Comparison of ENCODE assay signal across 11 cellular contexts in genomic region chr7:30796105-30796869, GRCh38. TPM values are rescaled to one million over a fixed set of nuclear protein-coding genes. Genes with fewer than 3 reads are reported as not detected.
DNase-seq lines count a peak whose midpoint lies in the region; ATAC-seq and TF ChIP-seq lines count a peak whose summit lies in the region.
"Had no signal": no experiment of that assay in that cellular context is flagged by ENCODE, and none has a peak within 500 bp of the region (broad histone marks: within the 10 kb centered on the region; RNA-seq: fewer than 3 reads in every experiment).

No MANE protein-coding gene starts in this region.

- no peak overlapping the region for H2AFZ ChIP-seq in PC-3 (ENCODE audit: low read length)

- H3K9ac ChIP-seq in PC-3 (ENCODE audit: low read length) (no peak overlapping the region), subcutaneous abdominal adipose tissue (ENCODE audit: low read length in 5 of 5) (no peak overlapping the region)

- H3K4me2 ChIP-seq in PC-3 (ENCODE audit: low read length): peak overlapping the region; percentile 28; the same call in 1 of the 2 replicates

- H3K27me3 Mint-ChIP-seq in activated CD8-positive, alpha-beta memory T cell treated with anti-CD3 and anti-CD28 coated beads, Interleukin-2, amount 10 ng/mL, durations not matched to agents 7 days and 5 days: no peaks in the 10 kb centered on the region

- H3K36me3 ChIP-seq in PC-3 (ENCODE audit: low read depth, low read length): no peaks in the 10 kb centered on the region
- H3K36me3 ChIP-seq in subcutaneous abdominal adipose tissue (ENCODE audit: control insufficient read depth in 5 of 5, insufficient read depth in 5 of 5, low read length in 5 of 5): peaks cover 0 to 8% (median 4%) of the 10 kb centered on the region in 5 donors
- H3K36me3 ChIP-seq: brain microvascular endothelial cell had no signal

- BruUV-seq in PC-3 (replicated peaks; lab: Mats Ljungman, UMichigan): no TSS peak

- H3K27ac Mint-ChIP-seq in activated CD8-positive, alpha-beta memory T cell treated with anti-CD3 and anti-CD28 coated beads, Interleukin-2, amount 10 ng/mL, durations not matched to agents 7 days and 5 days: peak overlapping the region; percentile 76

- DNase-seq in activated CD8-positive, alpha-beta memory T cell treated with anti-CD3 and anti-CD28 coated beads, Interleukin-2, amount 10 ng/mL, durations not matched to agents 7 days and 5 days: peak; percentile 40
- no peak for DNase-seq in activated CD8-positive, alpha-beta memory T cell treated with anti-CD3 and anti-CD28 coated beads, Interleukin-2, amount 50 U/mL, for 48 hours
- DNase-seq in PC-3 (peak; percentile 66), fibroblast of villous mesenchyme (ENCODE audit: low read depth) (peak; percentile 84), NCI-H2081 (lab: John Stamatoyannopoulos, UW) (no peak), NCI-H748 treated with DMSO at 0.1 percent for 48 hours (lab: John Stamatoyannopoulos, UW) (no peak)
- no peak for DNase-seq in activated CD4-positive, alpha-beta T cell treated with anti-CD3 and anti-CD28 coated beads, Interleukin-2, amount 50 U/mL, for 1 hour
- DNase-seq: brain microvascular endothelial cell; NCI-H187; stimulated activated CD4-positive, alpha-beta T cell treated with anti-CD3 and anti-CD28 coated beads, Interleukin-4, amount 100 ng/mL, for 24 hours had no signal

- intact Hi-C loops in PC-3 (cut with micrococcal nuclease): no loop called here

- CTCF ChIA-PET in activated CD8-positive, alpha-beta memory T cell treated with anti-CD3 and anti-CD28 coated beads, Interleukin-2, amount 10 ng/mL, durations not matched to agents 7 days and 5 days (lab: Charles Lee): interaction anchor here (0.7 to 2.0 kb wide), 9 partner anchors 14 to 647 kb away, joined by 3 to 7 read pairs (median 4); no protein-coding TSS in a partner anchor
- CTCF ChIA-PET in PC-3 (lab: Charles Lee): interaction anchor here (0.6 to 0.7 kb wide), 3 partner anchors 56 to 182 kb away, joined by 3 to 6 read pairs (median 4); no protein-coding TSS in a partner anchor

- POLR2A ChIA-PET in PC-3 (lab: Charles Lee; ENCODE audit: unreplicated experiment): interaction anchor here (0.6 to 0.7 kb wide), 2 partner anchors 58 to 1413 kb away, joined by 5 to 6 read pairs; no protein-coding TSS in a partner anchor

- no peaks in the 10 kb centered on the region for H4K20me1 ChIP-seq in PC-3 (ENCODE audit: low read length)

- H3K36me3 Mint-ChIP-seq in activated CD8-positive, alpha-beta memory T cell treated with anti-CD3 and anti-CD28 coated beads, Interleukin-2, amount 10 ng/mL, durations not matched to agents 7 days and 5 days: peaks cover 1% of the 10 kb centered on the region

- H3K9me3 Mint-ChIP-seq in activated CD8-positive, alpha-beta memory T cell treated with anti-CD3 and anti-CD28 coated beads, Interleukin-2, amount 10 ng/mL, durations not matched to agents 7 days and 5 days (ENCODE audit: low read depth): no peaks in the 10 kb centered on the region

- H3K4me3 Mint-ChIP-seq in activated CD8-positive, alpha-beta memory T cell treated with anti-CD3 and anti-CD28 coated beads, Interleukin-2, amount 10 ng/mL, durations not matched to agents 7 days and 5 days: no peak overlapping the region

- no peaks in the 10 kb centered on the region for H3K9me2 ChIP-seq in PC-3 (replicated peaks; ENCODE audit: low read length)

- H3K4me1 ChIP-seq in PC-3 (ENCODE audit: insufficient read depth, low read length) (peaks cover 52% of the 10 kb centered on the region), subcutaneous abdominal adipose tissue (ENCODE audit: control insufficient read depth in 5 of 5, insufficient read depth in 5 of 5, low read length in 5 of 5) (peaks cover 12 to 54% (median 25%) of the 10 kb centered on the region in 5 donors)

- no peaks in the 10 kb centered on the region for H3K9me3 ChIP-seq in PC-3 (ENCODE audit: low read length)
- H3K9me3 ChIP-seq in subcutaneous abdominal adipose tissue (ENCODE audit: control insufficient read depth in 5 of 5, low read length in 5 of 5): no peaks in the 10 kb centered on the region

- H3K79me2 ChIP-seq in PC-3 (ENCODE audit: low read length): no peaks in the 10 kb centered on the region

- H3K27ac ChIP-seq in PC-3 (ENCODE audit: low read length) (peak overlapping the region; percentile 6; the same call in 1 of the 2 replicates), subcutaneous abdominal adipose tissue (ENCODE audit: low read depth, low read length) (peak overlapping the region; percentile 24)
- H3K27ac ChIP-seq: brain microvascular endothelial cell had no signal

- no peak overlapping the region for H3K4me3 ChIP-seq in PC-3 (ENCODE audit: low read length)
- no peak overlapping the region for H3K4me3 ChIP-seq in fibroblast of villous mesenchyme (ENCODE audit: low read depth, low read length)
- no peak overlapping the region for H3K4me3 ChIP-seq in subcutaneous abdominal adipose tissue (ENCODE audit: low read depth in 1 of 5, low read length in 5 of 5)

- no peaks in the 10 kb centered on the region for H3K27me3 ChIP-seq in PC-3 (ENCODE audit: low read length)
- H3K27me3 ChIP-seq in subcutaneous abdominal adipose tissue (ENCODE audit: control insufficient read depth in 5 of 5, insufficient read depth in 4 of 5, low read length in 5 of 5): no peaks in the 10 kb centered on the region
- H3K27me3 ChIP-seq: brain microvascular endothelial cell had no signal

- peaks cover 25% of the 10 kb centered on the region for H3K4me1 Mint-ChIP-seq in activated CD8-positive, alpha-beta memory T cell treated with anti-CD3 and anti-CD28 coated beads, Interleukin-2, amount 10 ng/mL, durations not matched to agents 7 days and 5 days

- no peaks in the 10 kb centered on the region for H3F3A ChIP-seq in PC-3 (ENCODE audit: low read length, unreplicated experiment)

- no peak for TF ChIP-seq CTCF in PC-3 (conservative IDR thresholded peaks at IDR 0.05; ENCODE audit: low read depth, low read length)
- TF ChIP-seq CTCF in fibroblast of villous mesenchyme (IDR thresholded peaks at IDR 0.05; ENCODE audit: insufficient read depth, low read depth, low read length): no peak

- ATAC-seq in activated CD8-positive, alpha-beta memory T cell treated with anti-CD3 and anti-CD28 coated beads, Interleukin-2, amount 10 ng/mL, durations not matched to agents 7 days and 5 days: no peak
- ATAC-seq in PC-3: peak; percentile 35

RNA-seq across cellular contexts. Expression of gene MINDY4, which starts 25.1 kb away (rescaled TPM):
- 1 to 10 TPM; 1.1 to 1.3 TPM for total RNA-seq in activated CD8-positive, alpha-beta memory T cell treated with anti-CD3 and anti-CD28 coated beads, Interleukin-2, amount 10 ng/mL, durations not matched to agents 7 days and 5 days
- total RNA-seq in PC-3 (2014; rRNA removed) (3.0 TPM in 2 replicates), fibroblast of villous mesenchyme (11.0 and 17.3 TPM in 2 replicates)

RNA-seq across cellular contexts. Expression of gene INMT, which starts 44.4 kb away (rescaled TPM):
- under 1 TPM in 1 of 2 experiments, not detected in 1; 0.12 TPM for total RNA-seq in activated CD8-positive, alpha-beta memory T cell treated with anti-CD3 and anti-CD28 coated beads, Interleukin-2, amount 10 ng/mL, durations not matched to agents 7 days and 5 days
- not detected in 2 replicates for total RNA-seq in PC-3 (2014; rRNA removed)
- total RNA-seq in fibroblast of villous mesenchyme: 15.8 and 48.4 TPM in 2 replicates

Comparison
In these comparisons a context has a peak if more than half of its experiments do, and no peak if none do; other contexts are left out.
1. DNase-seq: peak in activated CD8-positive, alpha-beta memory T cell treated with anti-CD3 and anti-CD28 coated beads, Interleukin-2, amount 10 ng/mL, durations not matched to agents 7 days and 5 days (single experiment), PC-3 (single experiment) and fibroblast of villous mesenchyme (single experiment); none in activated CD8-positive, alpha-beta memory T cell treated with anti-CD3 and anti-CD28 coated beads, Interleukin-2, amount 50 U/mL, for 48 hours (single experiment), NCI-H2081 (0 of 2), NCI-H748 treated with DMSO at 0.1 percent for 48 hours (single experiment) and activated CD4-positive, alpha-beta T cell treated with anti-CD3 and anti-CD28 coated beads, Interleukin-2, amount 50 U/mL, for 1 hour (single experiment).
2. RNA of gene INMT, which starts 44.4 kb away (total RNA-seq): 15.8 to 48.4 TPM in fibroblast of villous mesenchyme; 0.12 TPM in activated CD8-positive, alpha-beta memory T cell treated with anti-CD3 and anti-CD28 coated beads, Interleukin-2, amount 10 ng/mL, durations not matched to agents 7 days and 5 days and not detected in PC-3; every median in the first group is over 10 times any median in the second.